ENCODE assay signal across 18 cellular contexts in the genomic region with DNA sequence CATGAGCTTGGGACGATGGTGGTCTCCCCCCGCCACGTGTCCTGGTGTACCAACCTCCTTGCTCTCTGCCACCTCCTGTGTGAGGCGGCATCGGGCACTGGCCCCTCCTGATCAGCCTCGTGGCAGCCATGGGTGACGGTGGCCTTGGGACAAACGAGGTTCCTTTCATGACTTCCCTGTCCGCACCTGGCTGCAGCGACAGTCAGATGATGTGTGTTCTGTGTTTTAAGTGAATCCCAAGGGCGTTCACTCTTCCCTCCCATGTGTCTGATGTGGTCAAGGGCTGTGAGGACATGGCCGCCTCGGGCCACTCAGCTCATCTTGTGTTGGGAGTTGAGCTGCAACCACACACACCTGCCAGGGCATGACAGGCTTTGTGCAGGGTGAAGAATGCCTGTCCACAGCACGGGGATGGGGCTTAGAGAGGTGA. TPM values are rescaled to one million over a fixed set of nuclear protein-coding genes. Genes with fewer than 3 reads are reported as not detected.
DNase-seq lines count a peak whose midpoint lies in the region; ATAC-seq, FAIRE-seq and TF ChIP-seq lines count a peak whose summit lies in the region.
"Had no signal": no experiment of that assay in that cellular context is flagged by ENCODE, and none has a peak within 500 bp of the region (broad histone marks: within the 10 kb centered on the region; RNA-seq: fewer than 3 reads in every experiment).

No MANE protein-coding gene starts in this region.

- no peaks in the 10 kb centered on the region for H3K9me3 ChIP-seq in A673 (ENCODE audit: low read depth, low read length, poor library complexity, severe bottlenecking)
- H3K9me3 ChIP-seq in neural progenitor cell (ENCODE audit: low read depth), result no peaks in the 10 kb centered on the region
- H3K9me3 ChIP-seq: Peyer's patch had no signal

- CTCF ChIA-PET in A673 (lab: Charles Lee), result no interaction called here

- no TSS peak for BruUV-seq in A673 (replicated peaks; lab: Mats Ljungman, UMichigan)

- H3K4me1 ChIP-seq in A673 (ENCODE audit: insufficient read depth, low read length, poor library complexity, severe bottlenecking), result peaks cover 25% of the 10 kb centered on the region
- H3K4me1 ChIP-seq in neural progenitor cell, result peaks cover 10% of the 10 kb centered on the region

- ATAC-seq in GM21367 (IDR thresholded peaks at IDR 0.05; ENCODE audit: unreplicated experiment), result no peak

- no peak overlapping the region for H2AFZ ChIP-seq in neural progenitor cell (replicated peaks)

- intact Hi-C loops in A673 (cut with micrococcal nuclease; ENCODE audit: unreplicated experiment), result no loop called here

- no peaks in the 10 kb centered on the region for H3K9me3 Mint-ChIP-seq in chondrocyte (ENCODE audit: low read depth)
- no peaks in the 10 kb centered on the region for H3K9me3 Mint-ChIP-seq in neural progenitor cell
- H3K9me3 Mint-ChIP-seq: HFFc6 had no signal

- no peaks in the 10 kb centered on the region for H3K36me3 Mint-ChIP-seq in chondrocyte (ENCODE audit: low read depth)
- no peaks in the 10 kb centered on the region for H3K36me3 Mint-ChIP-seq in neural progenitor cell
- H3K36me3 Mint-ChIP-seq: CD4-positive, alpha-beta memory T cell had no signal

- H4K20me1 ChIP-seq in neural progenitor cell (ENCODE audit: low read depth), result no peaks in the 10 kb centered on the region

- H3K27me3 ChIP-seq in A673 (replicated peaks; ENCODE audit: insufficient read depth, low read depth, low read length, poor library complexity) (no peaks in the 10 kb centered on the region), neural progenitor cell (no peaks in the 10 kb centered on the region)
- H3K27me3 ChIP-seq: Peyer's patch had no signal

- H3K36me3 ChIP-seq in A673 (ENCODE audit: insufficient read depth, low read length, poor library complexity, severe bottlenecking) (no peaks in the 10 kb centered on the region), neural progenitor cell (no peaks in the 10 kb centered on the region)
- H3K36me3 ChIP-seq: Peyer's patch had no signal

- H3K9ac ChIP-seq in neural progenitor cell, result no peak overlapping the region

- no peaks in the 10 kb centered on the region for H3F3A ChIP-seq in neural progenitor cell (ENCODE audit: low read depth)

- FAIRE-seq in HTR-8/SVneo (lab: Jason Lieb, UNC), result peak; percentile 96
- FAIRE-seq: D721Med had no signal

- H3K4me3 Mint-ChIP-seq in chondrocyte (ENCODE audit: unreplicated experiment), result no peak overlapping the region
- H3K4me3 Mint-ChIP-seq in neural progenitor cell, result no peak overlapping the region

- H3K79me2 ChIP-seq in neural progenitor cell (ENCODE audit: low read depth), result no peaks in the 10 kb centered on the region

- H3K27ac ChIP-seq in A673 (ENCODE audit: low read depth, low read length, poor library complexity, severe bottlenecking) (peak overlapping the region; percentile 89), neural progenitor cell (no peak overlapping the region)
- H3K27ac ChIP-seq: Peyer's patch had no signal

- H3K4me3 ChIP-seq in A673 (ENCODE audit: low read depth, low read length, poor library complexity, severe bottlenecking) (no peak overlapping the region), neural progenitor cell (no peak overlapping the region)
- H3K4me3 ChIP-seq: Peyer's patch had no signal

- no peak overlapping the region for H3K4me2 ChIP-seq in neural progenitor cell

- H3K27me3 Mint-ChIP-seq in chondrocyte (ENCODE audit: low read depth) (no peaks in the 10 kb centered on the region), neural progenitor cell (ENCODE audit: insufficient read depth, low read depth) (peaks cover 5% of the 10 kb centered on the region)

- peak overlapping the region; percentile 89 for H3K27ac Mint-ChIP-seq in chondrocyte (ENCODE audit: unreplicated experiment)
- H3K27ac Mint-ChIP-seq in neural progenitor cell, result peak overlapping the region; percentile 37

- H3K4me1 Mint-ChIP-seq in chondrocyte (ENCODE audit: low read depth) (peaks cover 38% of the 10 kb centered on the region), neural progenitor cell (peaks cover 42% of the 10 kb centered on the region)

- TF ChIP-seq CTCF in A673 (conservative IDR thresholded peaks at IDR 0.05; ENCODE audit: low read depth, low read length) (no peak), chondrocyte (IDR thresholded peaks at IDR 0.05) (no peak), neural progenitor cell (IDR thresholded peaks at IDR 0.05) (no peak)

- POLR2A ChIA-PET in A673 (lab: Charles Lee; ENCODE audit: low non-redundant PET), result no interaction called here

- DNase-seq in A673 (ENCODE audit: low spot score) (no peak), HTR-8/SVneo (ENCODE audit: insufficient read length, low spot score) (no peak), chondrocyte (ENCODE audit: low spot score) (no peak), neural progenitor cell (ENCODE audit: low spot score) (no peak), amygdala (lab: John Stamatoyannopoulos, UW) (no peak), T-helper 9 cell (no peak), NCI-H1105 (lab: John Stamatoyannopoulos, UW) (no peak)
- DNase-seq: GF-D8, HFFc6, Kasumi-1, NCI-H1436, NCI-H2081, NCI-H510A treated with DMSO at 0.1 percent for 48 hours, Peyer's patch, SHP77 had no signal

RNA-seq across cellular contexts. Expression of gene PCMTD2, which starts 30.4 kb away (rescaled TPM):
- 57.1 and 68.9 TPM in 2 replicates for total RNA-seq in A673 (2021)
- 31.5 to 48.2 TPM (median 38.1 TPM) in 3 replicates for total RNA-seq in chondrocyte
- total RNA-seq in neural progenitor cell (ENCODE audit: low replicate concordance), result 101 and 105 TPM in 2 replicates
